21 cellular contexts compared by ENCODE assay signal in the genomic region with DNA sequence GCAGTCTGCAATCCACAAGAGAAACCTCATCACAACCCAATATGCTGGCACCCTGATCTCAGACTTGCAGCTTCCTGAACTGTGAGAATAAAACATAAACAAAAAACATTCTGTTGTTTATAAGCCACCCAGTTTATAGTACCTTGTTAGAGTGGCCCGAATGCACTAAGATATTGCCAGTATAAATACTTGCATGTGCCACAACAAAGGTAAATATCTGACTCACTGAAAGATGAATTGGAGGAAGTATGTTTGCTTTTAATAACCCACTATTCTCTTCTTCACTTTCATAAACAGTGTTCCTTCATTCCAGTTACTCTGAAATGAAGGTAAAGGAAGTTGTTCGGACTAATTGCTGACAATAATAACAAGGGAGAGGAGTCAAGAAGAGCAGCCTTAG.
"Had no signal": no experiment of that assay in that cellular context is flagged by ENCODE, and none has a peak within 500 bp of the region (broad histone marks: within the 10 kb centered on the region; RNA-seq: fewer than 3 reads in every experiment).

No MANE protein-coding gene starts in this region.

- H3K4me3 ChIP-seq: body of pancreas, cardiac muscle cell, heart right ventricle, pancreas had no signal

- H3K36me3 Mint-ChIP-seq: memory B cell had no signal

- H3K4me3 Mint-ChIP-seq: activated CD4-positive, alpha-beta memory T cell treated with anti-CD3 and anti-CD28 coated beads, Interleukin-2, amount 10 ng/mL, durations not matched to agents 7 days and 5 days; activated CD4-positive, alpha-beta T cell treated with anti-CD3 and anti-CD28 coated beads, Interleukin-2, amount 10 ng/mL, durations not matched to agents 24 days and 14 days; activated naive CD8-positive, alpha-beta T cell treated with anti-CD3 and anti-CD28 coated beads, Interleukin-2, amount 50 U/mL, for 24 hours; memory B cell; nephron had no signal

- DNase-seq: activated CD4-positive, alpha-beta memory T cell treated with anti-CD3 and anti-CD28 coated beads, Interleukin-2, amount 10 ng/mL, durations not matched to agents 7 days and 5 days; activated CD4-positive, alpha-beta T cell treated with anti-CD3 and anti-CD28 coated beads, Interleukin-2, amount 10 ng/mL, durations not matched to agents 24 days and 14 days; activated effector memory CD4-positive, alpha-beta T cell treated with anti-CD3 and anti-CD28 coated beads, Interleukin-2, amount 50 U/mL, for 16 hours; activated naive CD4-positive, alpha-beta T cell treated with anti-CD3 and anti-CD28 coated beads, Interleukin-2, amount 50 U/mL, for 16 hours; activated naive CD8-positive, alpha-beta T cell treated with anti-CD3 and anti-CD28 coated beads, Interleukin-2, amount 50 U/mL, for 24 hours; anterior cingulate cortex; body of pancreas; erythroblast; foreskin fibroblast; heart right ventricle; islet precursor cell; left cardiac atrium; pancreas; right cardiac atrium; stimulated activated CD4-positive, alpha-beta T cell treated with anti-CD3 and anti-CD28 coated beads, Interleukin-4, amount 100 ng/mL, for 4 hours; stimulated activated naive CD8-positive, alpha-beta T cell treated with anti-CD3 and anti-CD28 coated beads, Interleukin-15, Interleukin-2, amounts not matched to agents 100 U/mL and 50 U/mL, for 24 hours had no signal

- H3K27me3 ChIP-seq: body of pancreas, cardiac muscle cell, heart right ventricle, pancreas had no signal

- H3K36me3 ChIP-seq: cardiac muscle cell, heart right ventricle, pancreas had no signal

- H3K27me3 Mint-ChIP-seq: activated CD4-positive, alpha-beta memory T cell treated with anti-CD3 and anti-CD28 coated beads, Interleukin-2, amount 10 ng/mL, durations not matched to agents 7 days and 5 days; activated CD4-positive, alpha-beta T cell treated with anti-CD3 and anti-CD28 coated beads, Interleukin-2, amount 10 ng/mL, durations not matched to agents 24 days and 14 days; activated naive CD8-positive, alpha-beta T cell treated with anti-CD3 and anti-CD28 coated beads, Interleukin-2, amount 50 U/mL, for 24 hours; memory B cell had no signal

- H3K27ac ChIP-seq: body of pancreas, cardiac muscle cell, heart right ventricle, pancreas, VCaP had no signal

- H3K9me3 Mint-ChIP-seq: memory B cell had no signal

- H3K9me3 ChIP-seq: body of pancreas, pancreas had no signal

- H3K27ac Mint-ChIP-seq: activated CD4-positive, alpha-beta memory T cell treated with anti-CD3 and anti-CD28 coated beads, Interleukin-2, amount 10 ng/mL, durations not matched to agents 7 days and 5 days; activated CD4-positive, alpha-beta T cell treated with anti-CD3 and anti-CD28 coated beads, Interleukin-2, amount 10 ng/mL, durations not matched to agents 24 days and 14 days; activated naive CD8-positive, alpha-beta T cell treated with anti-CD3 and anti-CD28 coated beads, Interleukin-2, amount 50 U/mL, for 24 hours; memory B cell had no signal

- H3K4me1 Mint-ChIP-seq: activated CD4-positive, alpha-beta memory T cell treated with anti-CD3 and anti-CD28 coated beads, Interleukin-2, amount 10 ng/mL, durations not matched to agents 7 days and 5 days; activated CD4-positive, alpha-beta T cell treated with anti-CD3 and anti-CD28 coated beads, Interleukin-2, amount 10 ng/mL, durations not matched to agents 24 days and 14 days; activated naive CD8-positive, alpha-beta T cell treated with anti-CD3 and anti-CD28 coated beads, Interleukin-2, amount 50 U/mL, for 24 hours; memory B cell; nephron had no signal

- ATAC-seq: activated CD4-positive, CD25-positive, alpha-beta regulatory T cell treated with anti-CD3 and anti-CD28 coated beads, Interleukin-2, amount 50 U/mL, for 24 hours; activated naive CD8-positive, alpha-beta T cell treated with anti-CD3 and anti-CD28 coated beads, Interleukin-2, amount 50 U/mL, for 24 hours; body of pancreas; heart right ventricle; left cardiac atrium; pancreas; right cardiac atrium; stimulated activated naive CD8-positive, alpha-beta T cell treated with anti-CD3 and anti-CD28 coated beads, Interleukin-15, Interleukin-2, amounts not matched to agents 100 U/mL and 50 U/mL, for 24 hours had no signal

- H3K4me1 ChIP-seq: body of pancreas, heart right ventricle, pancreas had no signal
